In genomic region chr20:32789896-32790750, GRCh38 we compare ENCODE assay signal across 1 cellular context.
TF ChIP-seq lines count a peak whose summit lies in the region.

No MANE protein-coding gene starts in this region.

TF ChIP-seq in A549, 52 proteins besides CTCF, POLR2A, EP300 and RAD21 (continued from another document):
- peak; percentile 66 for TF ChIP-seq SMC3 (IDR thresholded peaks at IDR 0.05)
- no peak for TF ChIP-seq KDM5A (IDR thresholded peaks at IDR 0.05)
- TF ChIP-seq POLR2AphosphoS2 (conservative IDR thresholded peaks at IDR 0.05; ENCODE audit: low read length), result no peak
